9 cellular contexts compared by ENCODE assay signal in genomic region chr6:52993461-52993860, GRCh38. TPM values are rescaled to one million over a fixed set of nuclear protein-coding genes. Genes with fewer than 3 reads are reported as not detected.
DNase-seq lines count a peak whose midpoint lies in the region; FAIRE-seq lines count a peak whose summit lies in the region.
"Had no signal": no experiment of that assay in that cellular context is flagged by ENCODE, and none has a peak within 500 bp of the region (broad histone marks: within the 10 kb centered on the region; RNA-seq: fewer than 3 reads in every experiment).

No MANE protein-coding gene starts in this region.

- H3K9me3 ChIP-seq in adipocyte (ENCODE audit: control insufficient read depth, low read length) (no peaks in the 10 kb centered on the region), iPS-15b (ENCODE audit: control insufficient read depth, insufficient read depth, low read length) (no peaks in the 10 kb centered on the region), Karpas-422 (ENCODE audit: low read length) (no peaks in the 10 kb centered on the region)

- no peak overlapping the region for H3K4me2 ChIP-seq in Karpas-422 (ENCODE audit: low read depth, low read length, poor library complexity, severe bottlenecking)

- no peak overlapping the region for H2AFZ ChIP-seq in Karpas-422 (ENCODE audit: low read length)

- H3K27ac ChIP-seq in skin epidermis (peak overlapping the region in 19 of 21 experiments; percentile 63 to 99 (median 95)), Karpas-422 (ENCODE audit: low read length) (no peak overlapping the region)

- H3K27me3 ChIP-seq in adipocyte (replicated peaks; ENCODE audit: control insufficient read depth, insufficient read depth, low read length) (no peaks in the 10 kb centered on the region), iPS-15b (ENCODE audit: control insufficient read depth, insufficient read depth, low read length) (no peaks in the 10 kb centered on the region), Karpas-422 (ENCODE audit: low read length) (no peaks in the 10 kb centered on the region; the same call in 1 of the 2 replicates)

- peaks cover 16% of the 10 kb centered on the region for H3K36me3 ChIP-seq in adipocyte (ENCODE audit: control insufficient read depth, insufficient read depth, low read length, severe bottlenecking)
- H3K36me3 ChIP-seq in iPS-15b (ENCODE audit: control insufficient read depth, insufficient read depth, low read length): no peaks in the 10 kb centered on the region
- no peaks in the 10 kb centered on the region for H3K36me3 ChIP-seq in Karpas-422 (ENCODE audit: insufficient read depth, low read length)

- H3K4me3 ChIP-seq in adipocyte (ENCODE audit: low read length) (peak overlapping the region; percentile 95), iPS-15b (ENCODE audit: low read depth, low read length) (peak overlapping the region; percentile 79), skin epidermis (peak overlapping the region; percentile 58 to 84 (median 70)), Karpas-422 (ENCODE audit: low read length) (no peak overlapping the region)

- H3K9me2 ChIP-seq in Karpas-422 (replicated peaks; ENCODE audit: insufficient read depth, low read length): no peaks in the 10 kb centered on the region

- H3K9ac ChIP-seq in adipocyte (ENCODE audit: low read length) (peak overlapping the region; percentile 100), iPS-15b (ENCODE audit: low read depth, low read length) (no peak overlapping the region), Karpas-422 (ENCODE audit: low read length) (no peak overlapping the region)

- no peaks in the 10 kb centered on the region for H3K79me2 ChIP-seq in Karpas-422 (ENCODE audit: low read length)

- no peak for FAIRE-seq in frontal cortex (lab: Jason Lieb, UNC)

- H4K20me1 ChIP-seq in Karpas-422 (ENCODE audit: insufficient read depth, low read depth, low read length): no peaks in the 10 kb centered on the region

- peaks cover 27% of the 10 kb centered on the region for H3K4me1 ChIP-seq in adipocyte (ENCODE audit: control insufficient read depth, insufficient read depth, low read length)
- H3K4me1 ChIP-seq in iPS-15b (ENCODE audit: control insufficient read depth, insufficient read depth, low read length): no peaks in the 10 kb centered on the region
- H3K4me1 ChIP-seq in Karpas-422 (ENCODE audit: low read length): peaks cover 15% of the 10 kb centered on the region

- DNase-seq in DMS79 treated with DMSO at 0.1 percent for 48 hours (lab: John Stamatoyannopoulos, UW) (peak; percentile 39), DMS79 (lab: John Stamatoyannopoulos, UW) (no peak), adipocyte (ENCODE audit: low read depth) (peak; percentile 38), Karpas-422 (no peak), frontal cortex (ENCODE audit: low spot score in 2 of 2) (no peak)
- no peak for DNase-seq in stimulated activated CD4-positive, alpha-beta T cell treated with anti-CD3 and anti-CD28 coated beads, Interleukin-2, amount 100 ng/mL, for 24 hours
- DNase-seq: NCI-H1436 had no signal

RNA-seq across cellular contexts. Expression of gene GSTA4, which starts 1.6 kb away (rescaled TPM):
- 0.97 and 2.8 TPM in 2 replicates for total RNA-seq in Karpas-422 (2014; rRNA removed; shearing (Covaris generic); ENCODE audit: low replicate concordance)
- total RNA-seq in frontal cortex: 119 TPM

Comparison
In these comparisons a context has a peak if more than half of its experiments do, and no peak if none do; other contexts are left out.
1. DNase-seq: peak in DMS79 treated with DMSO at 0.1 percent for 48 hours (single experiment) and adipocyte (single experiment); none in DMS79 (single experiment), Karpas-422 (single experiment), stimulated activated CD4-positive, alpha-beta T cell treated with anti-CD3 and anti-CD28 coated beads, Interleukin-2, amount 100 ng/mL, for 24 hours (0 of 2) and frontal cortex (0 of 2).
2. RNA of gene GSTA4, which starts 1.6 kb away (total RNA-seq): 119 TPM in frontal cortex (single experiment); 0.97 to 2.8 TPM in Karpas-422; every median in the first group is over 10 times any median in the second.